In the genomic region with DNA sequence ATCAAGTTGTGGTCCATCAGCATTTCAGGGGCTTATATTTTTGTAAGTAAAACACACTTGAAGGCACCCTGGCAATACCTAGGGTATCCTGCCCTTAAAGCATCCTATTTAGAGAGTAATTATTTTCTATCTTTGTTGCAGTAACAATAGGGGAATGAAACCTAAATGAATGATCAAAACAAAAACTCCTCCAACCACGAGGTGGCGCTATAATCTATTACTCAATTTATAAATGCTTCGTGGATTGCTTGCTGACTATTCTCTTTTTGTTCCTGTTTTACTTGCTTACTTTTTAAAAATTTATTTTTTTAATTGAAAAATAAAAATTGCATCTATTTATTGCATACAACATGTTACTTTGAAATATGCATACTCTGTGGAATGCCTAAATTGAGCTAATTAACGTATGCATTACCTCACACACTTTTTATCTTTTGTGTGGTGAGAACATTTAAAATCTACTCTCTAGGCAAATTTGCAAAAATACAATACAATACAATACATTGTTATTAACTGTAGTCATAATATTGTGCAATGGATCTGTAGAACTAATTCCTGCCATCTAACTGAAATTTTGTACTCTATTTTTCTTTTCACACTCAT, we compare ENCODE assay signal across 8 cellular contexts.
DNase-seq lines count a peak whose midpoint lies in the region; ATAC-seq and TF ChIP-seq lines count a peak whose summit lies in the region.

No MANE protein-coding gene starts in this region.

- H3K4me1 Mint-ChIP-seq in stimulated activated naive B cell treated with anti-CD40 and anti-IgM and Interleukin-4, amounts not matched to agents 10 μg/mL and 1 μg/mL and 100 μg/mL, for 72 hours: peaks cover 2 to 5% of the 10 kb centered on the region in 2 donors

- H3K9me3 Mint-ChIP-seq in stimulated activated naive B cell treated with anti-CD40 and anti-IgM and Interleukin-4, amounts not matched to agents 10 μg/mL and 1 μg/mL and 100 μg/mL, for 72 hours: no peaks in the 10 kb centered on the region

- H3K4me3 Mint-ChIP-seq in stimulated activated naive B cell treated with anti-CD40 and anti-IgM and Interleukin-4, amounts not matched to agents 10 μg/mL and 1 μg/mL and 100 μg/mL, for 72 hours: no peak overlapping the region

- no peaks in the 10 kb centered on the region for H3K36me3 ChIP-seq in osteoblast (ENCODE audit: insufficient read depth, low read length)

- no peaks in the 10 kb centered on the region for H3K36me3 Mint-ChIP-seq in stimulated activated naive B cell treated with anti-CD40 and anti-IgM and Interleukin-4, amounts not matched to agents 10 μg/mL and 1 μg/mL and 100 μg/mL, for 72 hours

- H3K4me2 ChIP-seq in osteoblast (ENCODE audit: insufficient read depth, low read length): peak overlapping the region; percentile 23

- TF ChIP-seq CTCF in coronary artery (IDR thresholded peaks at IDR 0.05) (peak; percentile 41), osteoblast (IDR thresholded peaks at IDR 0.05; ENCODE audit: extremely low read depth, low read depth, low read length) (peak; percentile 53)

- DNase-seq in COLO668 (lab: John Stamatoyannopoulos, UW; ENCODE audit: unreplicated experiment): peak; percentile 64
- DNase-seq in NCI-H748 (lab: John Stamatoyannopoulos, UW; ENCODE audit: unreplicated experiment): peak; percentile 53
- no peak for DNase-seq in coronary artery (ENCODE audit: low spot score)
- DNase-seq in osteoblast (ENCODE audit: insufficient read length, low spot score, missing footprints): no peak
- DNase-seq in stimulated activated naive B cell treated with anti-CD40 and anti-IgM and Interleukin-4, amounts not matched to agents 10 μg/mL and 1 μg/mL and 100 μg/mL, for 72 hours: no peak

- peaks cover 26% of the 10 kb centered on the region for H3K4me1 ChIP-seq in osteoblast (ENCODE audit: insufficient read depth, low read length)

- no peak overlapping the region for H3K27ac ChIP-seq in coronary artery
- peak overlapping the region; percentile 29 for H3K27ac ChIP-seq in osteoblast (ENCODE audit: low read depth, low read length)

- H3K79me2 ChIP-seq in osteoblast (ENCODE audit: insufficient read depth, low read length): no peaks in the 10 kb centered on the region

- H3K4me3 ChIP-seq in coronary artery (no peak overlapping the region), osteoblast (ENCODE audit: insufficient read depth, low read length) (no peak overlapping the region)

- peaks cover 5 to 9% of the 10 kb centered on the region in 2 donors for H3K27me3 Mint-ChIP-seq in stimulated activated naive B cell treated with anti-CD40 and anti-IgM and Interleukin-4, amounts not matched to agents 10 μg/mL and 1 μg/mL and 100 μg/mL, for 72 hours

- H3K9me3 ChIP-seq in osteoblast (ENCODE audit: low read depth, low read length): no peaks in the 10 kb centered on the region

- ATAC-seq in GM21529 (IDR thresholded peaks at IDR 0.05; ENCODE audit: unreplicated experiment) (peak; percentile 45), HG03095 (IDR thresholded peaks at IDR 0.05; ENCODE audit: unreplicated experiment) (no peak), GM18909 (IDR thresholded peaks at IDR 0.05; ENCODE audit: poor library complexity, unreplicated experiment) (no peak)
- no peak for ATAC-seq in stimulated activated naive B cell treated with anti-CD40 and anti-IgM and Interleukin-4, amounts not matched to agents 10 μg/mL and 1 μg/mL and 100 μg/mL, for 72 hours (replicated peaks)

- peak overlapping the region; percentile 1 for H2AFZ ChIP-seq in osteoblast (ENCODE audit: low read length)

- H4K20me1 ChIP-seq in osteoblast (ENCODE audit: insufficient read depth, low read length): no peaks in the 10 kb centered on the region

- H3K27me3 ChIP-seq in osteoblast (ENCODE audit: insufficient read depth, low read length): no peaks in the 10 kb centered on the region

- no peak overlapping the region for H3K27ac Mint-ChIP-seq in stimulated activated naive B cell treated with anti-CD40 and anti-IgM and Interleukin-4, amounts not matched to agents 10 μg/mL and 1 μg/mL and 100 μg/mL, for 72 hours

Comparison
In these comparisons a context has a peak if more than half of its experiments do, and no peak if none do; other contexts are left out.
1. DNase-seq: peak in COLO668 (single experiment) and NCI-H748 (single experiment); none in coronary artery (single experiment), osteoblast (single experiment) and stimulated activated naive B cell treated with anti-CD40 and anti-IgM and Interleukin-4, amounts not matched to agents 10 μg/mL and 1 μg/mL and 100 μg/mL, for 72 hours (single experiment).